ENCODE assay signal across 8 cellular contexts in the genomic region with DNA sequence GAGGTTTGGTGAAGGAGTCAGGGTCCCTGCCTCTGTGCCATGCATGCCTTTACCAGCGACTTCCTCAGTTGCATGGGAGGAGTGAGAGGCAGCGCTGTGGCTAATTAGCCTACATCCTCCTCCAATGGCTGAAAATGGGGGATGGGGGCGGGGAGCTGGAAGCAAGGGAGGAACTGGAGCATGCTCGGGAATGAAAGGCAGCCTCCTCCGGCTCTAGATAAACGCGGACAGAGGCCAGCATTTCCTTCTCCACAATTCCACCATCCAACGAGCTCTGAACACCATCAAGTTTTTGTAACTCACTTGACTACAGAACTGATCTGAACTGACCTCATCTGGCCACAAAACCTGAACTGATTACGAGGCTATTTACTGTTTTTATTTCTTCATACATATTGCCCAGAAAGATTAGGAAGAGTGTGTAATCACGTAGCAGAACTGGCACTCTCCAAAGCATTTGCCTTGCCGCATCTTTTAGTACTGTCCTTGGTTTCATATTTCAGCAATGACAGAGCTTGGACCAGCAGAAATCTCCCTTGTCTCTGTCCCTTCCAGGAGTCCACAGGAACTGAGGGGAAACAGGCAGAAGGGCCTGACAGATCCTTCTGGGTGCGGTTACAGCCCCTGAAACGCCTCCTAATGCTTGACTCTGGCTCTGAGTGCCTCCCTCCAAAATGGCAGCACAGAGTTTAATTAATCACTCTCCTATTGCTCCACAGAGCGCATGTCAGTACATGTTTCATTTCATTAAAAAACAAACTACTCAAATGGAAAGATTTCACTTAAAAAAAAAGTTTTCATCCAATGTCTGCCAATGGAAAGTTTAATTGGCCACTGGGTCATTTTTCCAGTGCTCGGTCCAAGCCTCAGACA. TPM values are rescaled to one million over a fixed set of nuclear protein-coding genes. Genes with fewer than 3 reads are reported as not detected.
DNase-seq lines count a peak whose midpoint lies in the region; ATAC-seq and TF ChIP-seq lines count a peak whose summit lies in the region.

No MANE protein-coding gene starts in this region.

- H3K36me3 Mint-ChIP-seq in glutamatergic neuron (ENCODE audit: unreplicated experiment), result peaks cover 4% of the 10 kb centered on the region
- H3K36me3 Mint-ChIP-seq in osteocyte (ENCODE audit: unreplicated experiment), result peaks cover 20% of the 10 kb centered on the region

- no peak for ATAC-seq in HG02840 (IDR thresholded peaks at IDR 0.05; ENCODE audit: low FRiP score, unreplicated experiment)

- H3K9me3 Mint-ChIP-seq in glutamatergic neuron (ENCODE audit: unreplicated experiment) (peaks cover 16% of the 10 kb centered on the region), osteocyte (ENCODE audit: unreplicated experiment) (no peaks in the 10 kb centered on the region)

- peak overlapping the region; percentile 92 for H3K27ac Mint-ChIP-seq in glutamatergic neuron (ENCODE audit: unreplicated experiment)
- peak overlapping the region; percentile 68 for H3K27ac Mint-ChIP-seq in osteocyte (ENCODE audit: unreplicated experiment)

- peak overlapping the region; percentile 78 for H3K4me3 Mint-ChIP-seq in glutamatergic neuron (ENCODE audit: unreplicated experiment)
- H3K4me3 Mint-ChIP-seq in osteocyte (ENCODE audit: unreplicated experiment), result peak overlapping the region; percentile 28

- peaks cover 10% of the 10 kb centered on the region for H3K27me3 Mint-ChIP-seq in glutamatergic neuron (ENCODE audit: unreplicated experiment)
- H3K27me3 Mint-ChIP-seq in osteocyte (ENCODE audit: unreplicated experiment), result no peaks in the 10 kb centered on the region

- in situ Hi-C loops in ACHN (cut with HindIII; ENCODE audit: low pct_ligation_motif_present, low pct_unique_long_range_greater_than_20kb, low sequenced_read_pairs), result no loop called here

- TF ChIP-seq CTCF in glutamatergic neuron (IDR thresholded peaks at IDR 0.05; ENCODE audit: partially characterized antibody, unreplicated experiment), result no peak
- TF ChIP-seq CTCF in osteocyte (IDR thresholded peaks at IDR 0.05), result no peak

- peaks cover 58% of the 10 kb centered on the region for H3K4me1 Mint-ChIP-seq in glutamatergic neuron (ENCODE audit: low read depth, unreplicated experiment)
- H3K4me1 Mint-ChIP-seq in osteocyte (ENCODE audit: unreplicated experiment), result peaks cover 38% of the 10 kb centered on the region

- DNase-seq in DMS153 treated with DMSO at 0.1 percent for 48 hours (lab: John Stamatoyannopoulos, UW; ENCODE audit: unreplicated experiment) (peak; percentile 60), UCSD-AML1 (lab: John Stamatoyannopoulos, UW; ENCODE audit: unreplicated experiment) (peak; percentile 61), glutamatergic neuron (peak; percentile 81), osteocyte (ENCODE audit: extremely low spot score, unreplicated experiment) (no peak), ACHN (no peak)
- no peak for DNase-seq in stimulated activated CD4-positive, alpha-beta T cell treated with anti-CD3 and anti-CD28 coated beads, Interleukin-12 subunit alpha, Interleukin-12 subunit beta, amount 100 ng/mL, for 4 hours
- DNase-seq in central memory CD4-positive, alpha-beta T cell, result no peak

RNA-seq across cellular contexts. Expression of gene TRAF3IP2, which starts 58.2 kb away (rescaled TPM):
- total RNA-seq in glutamatergic neuron (ENCODE audit: unreplicated experiment) (0.51 TPM), osteocyte (10.5 and 12.8 TPM in 2 replicates)

Comparison
In these comparisons a context has a peak if more than half of its experiments do, and no peak if none do; other contexts are left out.
1. DNase-seq: peak in DMS153 treated with DMSO at 0.1 percent for 48 hours (single experiment), UCSD-AML1 (single experiment) and glutamatergic neuron (single experiment); none in osteocyte (single experiment), ACHN (single experiment), stimulated activated CD4-positive, alpha-beta T cell treated with anti-CD3 and anti-CD28 coated beads, Interleukin-12 subunit alpha, Interleukin-12 subunit beta, amount 100 ng/mL, for 4 hours (single experiment) and central memory CD4-positive, alpha-beta T cell (single experiment).